11 cellular contexts compared by ENCODE assay signal in the genomic region with DNA sequence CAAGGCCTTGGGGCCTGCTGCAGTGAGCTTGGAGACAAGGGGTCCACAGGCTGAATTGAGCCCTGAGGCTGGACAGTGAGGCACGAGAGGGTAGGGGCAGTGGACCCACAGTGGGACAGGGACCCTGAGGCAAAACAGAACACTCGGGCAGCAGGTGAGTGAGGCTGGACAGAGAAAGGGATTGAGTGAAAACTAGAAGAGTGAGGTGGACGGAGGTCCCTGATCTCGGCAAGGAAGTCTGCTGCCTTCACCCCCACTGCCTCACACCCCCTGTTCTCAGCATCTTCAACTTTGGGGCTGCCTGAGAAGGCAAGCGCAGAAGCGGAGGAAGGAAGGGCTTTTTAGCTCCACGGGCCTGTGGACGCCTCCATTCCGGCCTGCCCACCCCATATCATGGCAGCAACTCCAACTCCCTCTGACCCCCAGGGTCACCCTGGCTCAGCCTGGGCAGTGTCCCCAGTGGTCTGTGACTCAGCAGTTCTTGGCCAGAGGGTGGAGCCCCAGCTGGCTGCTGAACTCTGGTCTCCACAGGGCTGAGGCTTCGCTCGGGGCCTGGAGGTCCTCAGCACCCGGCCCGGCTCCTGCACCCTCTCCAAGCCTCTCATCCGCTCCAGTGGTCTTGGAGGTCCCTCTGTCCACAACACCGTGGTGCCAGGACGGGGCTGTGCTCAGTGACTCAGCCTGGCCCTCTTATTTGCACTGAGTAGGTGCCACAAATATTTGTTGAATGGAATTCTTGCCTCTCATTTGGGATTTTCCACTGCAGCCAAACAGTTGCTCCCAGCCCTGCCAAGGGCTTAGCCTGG.
DNase-seq lines count a peak whose midpoint lies in the region; TF ChIP-seq lines count a peak whose summit lies in the region.
"Had no signal": no experiment of that assay in that cellular context is flagged by ENCODE, and none has a peak within 500 bp of the region (broad histone marks: within the 10 kb centered on the region; RNA-seq: fewer than 3 reads in every experiment).

No MANE protein-coding gene starts in this region.

- no peaks in the 10 kb centered on the region for H3K9me3 ChIP-seq in Loucy (ENCODE audit: insufficient read depth, low read depth, low read length)
- no peaks in the 10 kb centered on the region for H3K9me3 ChIP-seq in duodenal mucosa (ENCODE audit: control insufficient read depth in 1 of 2, low read length in 2 of 2)
- no peaks in the 10 kb centered on the region for H3K9me3 ChIP-seq in mucosa of rectum (ENCODE audit: control insufficient read depth in 2 of 2, low read length in 2 of 2)
- no peaks in the 10 kb centered on the region; the same call in 1 of the 2 replicates for H3K9me3 ChIP-seq in SJCRH30 (replicated peaks)

- TF ChIP-seq CTCF in AG09319 (IDR thresholded peaks at IDR 0.05; ENCODE audit: low read depth, low read length) (peak; percentile 11), Loucy (conservative IDR thresholded peaks at IDR 0.05; ENCODE audit: low read length) (no peak)

- H4K20me1 ChIP-seq in Loucy (ENCODE audit: insufficient read depth, low read length, poor library complexity, severe bottlenecking) = no peaks in the 10 kb centered on the region

- no peak overlapping the region for H3K4me2 ChIP-seq in Loucy (ENCODE audit: low read depth, low read length, poor library complexity, severe bottlenecking)

- H3K4me1 ChIP-seq in Loucy (ENCODE audit: insufficient read depth, low read length, poor library complexity, severe bottlenecking) (peaks cover 62% of the 10 kb centered on the region), duodenal mucosa (ENCODE audit: control insufficient read depth in 1 of 2, insufficient read depth in 2 of 2, low read length in 2 of 2) (peaks cover 13 to 32% of the 10 kb centered on the region in 2 donors), mucosa of rectum (ENCODE audit: control insufficient read depth in 2 of 2, insufficient read depth in 2 of 2, low read length in 2 of 2) (peaks cover 13 to 19% of the 10 kb centered on the region in 2 donors), SJCRH30 (peaks cover 16% of the 10 kb centered on the region)

- DNase-seq in AG09319 (ENCODE audit: extremely low read depth, low read depth) (no peak), NCI-H1417 treated with DMSO at 0.1 percent for 48 hours (lab: John Stamatoyannopoulos, UW) (no peak), SJCRH30 (no peak), RKO (ENCODE audit: low spot score) (no peak)
- DNase-seq in activated CD4-positive, CD25-positive, alpha-beta regulatory T cell treated with anti-CD3 and anti-CD28 coated beads, Interleukin-2, amount 50 U/mL, for 72 hours = no peak
- DNase-seq: activated naive CD4-positive, alpha-beta T cell treated with Interleukin-2 at 50 U/mL for 16 hours; DMS79 treated with DMSO at 0.1 percent for 48 hours; NCI-H69 had no signal

- H3K9ac ChIP-seq in Loucy (ENCODE audit: low read depth, low read length, poor library complexity, severe bottlenecking) (peak overlapping the region; percentile 37), duodenal mucosa (ENCODE audit: low read depth in 1 of 2, low read length in 2 of 2) (no peak overlapping the region), mucosa of rectum (ENCODE audit: low read depth in 1 of 2, low read length in 2 of 2) (no peak overlapping the region)

- H3K4me3 ChIP-seq in Loucy (ENCODE audit: low read length, poor library complexity, severe bottlenecking) (no peak overlapping the region), duodenal mucosa (ENCODE audit: low read depth in 1 of 2, low read length in 2 of 2) (no peak overlapping the region), mucosa of rectum (ENCODE audit: low read length in 2 of 2) (no peak overlapping the region), SJCRH30 (no peak overlapping the region)

- no peaks in the 10 kb centered on the region for H3F3A ChIP-seq in Loucy (ENCODE audit: low read depth)

- no peaks in the 10 kb centered on the region for H3K36me3 ChIP-seq in Loucy (ENCODE audit: insufficient read depth, low read length)
- H3K36me3 ChIP-seq in duodenal mucosa (ENCODE audit: control insufficient read depth in 1 of 2, insufficient read depth in 2 of 2, low read length in 2 of 2) = no peaks in the 10 kb centered on the region
- no peaks in the 10 kb centered on the region for H3K36me3 ChIP-seq in mucosa of rectum (ENCODE audit: control insufficient read depth in 2 of 2, insufficient read depth in 2 of 2, low read length in 2 of 2)
- no peaks in the 10 kb centered on the region for H3K36me3 ChIP-seq in SJCRH30

- no peaks in the 10 kb centered on the region for H3K27me3 ChIP-seq in Loucy (ENCODE audit: insufficient read depth, low read length, poor library complexity, severe bottlenecking)
- no peaks in the 10 kb centered on the region for H3K27me3 ChIP-seq in duodenal mucosa (ENCODE audit: control insufficient read depth in 1 of 2, insufficient read depth in 2 of 2, low read length in 2 of 2)
- no peaks in the 10 kb centered on the region for H3K27me3 ChIP-seq in mucosa of rectum (ENCODE audit: control insufficient read depth in 2 of 2, insufficient read depth in 2 of 2, low read length in 2 of 2)
- H3K27me3 ChIP-seq in SJCRH30 = no peaks in the 10 kb centered on the region; the same call in 1 of the 2 replicates

- H3K79me2 ChIP-seq in Loucy (ENCODE audit: insufficient read depth, low read length) = no peaks in the 10 kb centered on the region

- no peaks in the 10 kb centered on the region for H3K9me2 ChIP-seq in Loucy (replicated peaks; ENCODE audit: low read depth, low read length)

- H3K27ac ChIP-seq in duodenal mucosa (ENCODE audit: low read depth, low read length) (peak overlapping the region; percentile 34), mucosa of rectum (ENCODE audit: low read depth in 2 of 2, low read length in 2 of 2) (peak overlapping the region; percentile 19 to 56), SJCRH30 (no peak overlapping the region)

- H2AFZ ChIP-seq in Loucy (ENCODE audit: low read length) = no peak overlapping the region
